18 cellular contexts compared by ENCODE assay signal in genomic region chr11:132202621-132203020, GRCh38.
DNase-seq lines count a peak whose midpoint lies in the region; TF ChIP-seq lines count a peak whose summit lies in the region.
"Had no signal": no experiment of that assay in that cellular context is flagged by ENCODE, and none has a peak within 500 bp of the region (broad histone marks: within the 10 kb centered on the region; RNA-seq: fewer than 3 reads in every experiment).

No MANE protein-coding gene starts in this region.

- H3K27me3 ChIP-seq in GM23248 (replicated peaks; ENCODE audit: insufficient read depth) (no peaks in the 10 kb centered on the region), prostate gland (replicated peaks; ENCODE audit: insufficient read depth) (no peaks in the 10 kb centered on the region), mesenchymal stem cell (ENCODE audit: control insufficient read depth in 1 of 2, insufficient read depth in 1 of 2, low read length in 2 of 2) (no peaks in the 10 kb centered on the region)
- H3K27me3 ChIP-seq: BE2C had no signal

- no peak overlapping the region for H3K4ac ChIP-seq in mesenchymal stem cell (ENCODE audit: low read depth in 1 of 2, low read length in 2 of 2)

- H4K91ac ChIP-seq in mesenchymal stem cell (ENCODE audit: low read length): no peak overlapping the region

- no peak for TF ChIP-seq POLR2A in prostate gland (IDR thresholded peaks at IDR 0.05)

- 0 out of 2 replicates have a peak, but pooled peaks cover 4% of the 10 kb centered on the region for H3K4me1 ChIP-seq in GM23248 (ENCODE audit: insufficient read depth)
- no peaks in the 10 kb centered on the region for H3K4me1 ChIP-seq in prostate gland (replicated peaks)
- peaks cover 6% of the 10 kb centered on the region for H3K4me1 ChIP-seq in mesenchymal stem cell (ENCODE audit: control insufficient read depth, insufficient read depth, low read depth, low read length)
- H3K4me1 ChIP-seq: A549, BE2C had no signal

- H3K79me1 ChIP-seq in mesenchymal stem cell (replicated peaks; ENCODE audit: low read length, poor library complexity, severe bottlenecking): peaks cover 29% of the 10 kb centered on the region

- H3F3A ChIP-seq in GM23248 (ENCODE audit: insufficient read depth): peaks cover 5% of the 10 kb centered on the region; the same call in 1 of the 2 replicates

- H3K27ac ChIP-seq in GM23248 (no peak overlapping the region), prostate gland (no peak overlapping the region), mesenchymal stem cell (ENCODE audit: low read length, poor library complexity, severe bottlenecking) (no peak overlapping the region)
- H3K27ac ChIP-seq: A549, PC-9 had no signal

- TF ChIP-seq CTCF in prostate gland (IDR thresholded peaks at IDR 0.05) (no peak), chondrocyte (IDR thresholded peaks at IDR 0.05) (no peak)

- H4K20me1 ChIP-seq in GM23248 (ENCODE audit: insufficient read depth): no peaks in the 10 kb centered on the region

- no peaks in the 10 kb centered on the region for H3K79me2 ChIP-seq in GM23248 (ENCODE audit: insufficient read depth)

- H2BK120ac ChIP-seq in mesenchymal stem cell (ENCODE audit: low read depth, low read length): no peak overlapping the region

- H2AK5ac ChIP-seq in mesenchymal stem cell (ENCODE audit: low read length, severe bottlenecking): no peak overlapping the region

- H2BK12ac ChIP-seq in mesenchymal stem cell (ENCODE audit: low read length in 2 of 2): no peak overlapping the region

- H3K4me3 Mint-ChIP-seq in chondrocyte (ENCODE audit: unreplicated experiment): no peak overlapping the region
- H3K4me3 Mint-ChIP-seq: CD8-positive, alpha-beta memory T cell had no signal

- in situ Hi-C loops in GM23248 (cut with MboI): no loop called here

- H3K18ac ChIP-seq in mesenchymal stem cell (ENCODE audit: low read depth in 1 of 2, low read length in 2 of 2): no peak overlapping the region

- no peak overlapping the region for H2BK5ac ChIP-seq in mesenchymal stem cell (ENCODE audit: low read depth, low read length, poor library complexity, severe bottlenecking)

- H2BK15ac ChIP-seq in mesenchymal stem cell (ENCODE audit: low read depth, poor library complexity, severe bottlenecking): no peak overlapping the region

- H3K36me3 Mint-ChIP-seq in chondrocyte (ENCODE audit: low read depth): no peaks in the 10 kb centered on the region
- H3K36me3 Mint-ChIP-seq: CD8-positive, alpha-beta memory T cell had no signal

- H3K4me1 Mint-ChIP-seq in chondrocyte (ENCODE audit: low read depth): peaks cover 18% of the 10 kb centered on the region
- H3K4me1 Mint-ChIP-seq: CD8-positive, alpha-beta memory T cell had no signal

- H3K9ac ChIP-seq in GM23248 (no peak overlapping the region), mesenchymal stem cell (ENCODE audit: low read length) (no peak overlapping the region)

- H2AFZ ChIP-seq in GM23248 (no peak overlapping the region), mesenchymal stem cell (ENCODE audit: low read depth, low read length) (no peak overlapping the region)
- H2AFZ ChIP-seq: PC-9 had no signal

- no peak overlapping the region for H3K23ac ChIP-seq in mesenchymal stem cell (ENCODE audit: low read length in 2 of 2)

- no peak overlapping the region for H3K4me3 ChIP-seq in GM23248
- no peak overlapping the region for H3K4me3 ChIP-seq in prostate gland
- H3K4me3 ChIP-seq in mesenchymal stem cell (ENCODE audit: insufficient read depth in 1 of 2, low read depth in 1 of 2, low read length in 2 of 2): no peak overlapping the region
- H3K4me3 ChIP-seq: A549, PC-9 had no signal

- peak; percentile 46 for DNase-seq in AG20443 (ENCODE audit: low spot score)
- peak; percentile 53 for DNase-seq in GM23248
- DNase-seq in astrocyte of the hippocampus (ENCODE audit: low read depth, low spot score): peak; percentile 77
- peak; percentile 4 for DNase-seq in iris pigment epithelial cell (ENCODE audit: low read depth)
- DNase-seq in prostate gland (ENCODE audit: low spot score): no peak
- DNase-seq in mesenchymal stem cell: no peak
- DNase-seq in chondrocyte (ENCODE audit: low spot score): no peak
- no peak for DNase-seq in NCI-H510A treated with DMSO at 0.1 percent for 48 hours (lab: John Stamatoyannopoulos, UW)
- DNase-seq: BE2C; CD8-positive, alpha-beta memory T cell; DMS 273 treated with DMSO at 0.1 percent for 48 hours; HCEC 1CT; NCI-H1092; NCI-H2107; NCI-H226; NCI-H69; PC-9 had no signal

- H3K27ac Mint-ChIP-seq in chondrocyte (ENCODE audit: unreplicated experiment): no peak overlapping the region
- H3K27ac Mint-ChIP-seq: CD8-positive, alpha-beta memory T cell had no signal

- no peaks in the 10 kb centered on the region for H3K9me2 ChIP-seq in GM23248 (ENCODE audit: insufficient read depth)

- no peak overlapping the region for H4K8ac ChIP-seq in mesenchymal stem cell (ENCODE audit: low read length)

- intact Hi-C loops in prostate gland (cut with DNase I): no loop called here

- no peaks in the 10 kb centered on the region for H3K9me3 ChIP-seq in GM23248 (ENCODE audit: low read depth)
- H3K9me3 ChIP-seq in prostate gland: no peaks in the 10 kb centered on the region
- no peaks in the 10 kb centered on the region for H3K9me3 ChIP-seq in mesenchymal stem cell (ENCODE audit: control insufficient read depth, low read length)
- H3K9me3 ChIP-seq: A549, BE2C had no signal

- no peak overlapping the region for H3K14ac ChIP-seq in mesenchymal stem cell (ENCODE audit: low read length in 2 of 2)

- H3K4me2 ChIP-seq in GM23248 (ENCODE audit: unreplicated experiment) (no peak overlapping the region), mesenchymal stem cell (ENCODE audit: low read length, poor library complexity, severe bottlenecking) (no peak overlapping the region)
- H3K4me2 ChIP-seq: A549, PC-9 had no signal

- H3K9me3 Mint-ChIP-seq in chondrocyte (ENCODE audit: low read depth): no peaks in the 10 kb centered on the region

- H3K36me3 ChIP-seq in GM23248 (ENCODE audit: low read depth) (no peaks in the 10 kb centered on the region), prostate gland (no peaks in the 10 kb centered on the region), mesenchymal stem cell (ENCODE audit: control insufficient read depth in 1 of 2, insufficient read depth in 2 of 2, low read depth in 1 of 2, low read length in 2 of 2) (peaks cover 0 to 12% of the 10 kb centered on the region in 2 experiments)
- H3K36me3 ChIP-seq: BE2C had no signal

- no peaks in the 10 kb centered on the region for H3K27me3 Mint-ChIP-seq in chondrocyte (ENCODE audit: low read depth)

- 39 to 41% methylated on average over 3 of the region's 3 CpGs for WGBS in GM23248 (ENCODE audit: low coverage in 1 of 2, low lambda C conversion rate in 2 of 2, missing lambda C conversion rate in 2 of 2), 2 experiments
- WGBS in prostate gland: 79% methylated on average over 3 of the region's 3 CpGs
- WGBS in mesenchymal stem cell: 82% methylated on average over 3 of the region's 3 CpGs

Comparison
In these comparisons a context has a peak if more than half of its experiments do, and no peak if none do; other contexts are left out.
1. DNase-seq: peak in AG20443 (single experiment), GM23248 (single experiment), astrocyte of the hippocampus (single experiment) and iris pigment epithelial cell (single experiment); none in prostate gland (single experiment), mesenchymal stem cell (single experiment), chondrocyte (single experiment) and NCI-H510A treated with DMSO at 0.1 percent for 48 hours (single experiment).